10 cellular contexts compared by ENCODE assay signal in genomic region chr1:116415699-116416533, GRCh38.
A peak's percentile ranks its signal among the peaks of the same experiment; 100 is the strongest.
DNase-seq lines count a peak whose midpoint lies in the region; ATAC-seq and TF ChIP-seq lines count a peak whose summit lies in the region.
"Had no signal": no experiment of that assay in that cellular context is flagged by ENCODE, and none has a peak within 500 bp of the region (broad histone marks: within the 10 kb centered on the region; RNA-seq: fewer than 3 reads in every experiment).

No MANE protein-coding gene starts in this region.

- H3K27me3 ChIP-seq in HUES6 (ENCODE audit: control insufficient read depth, insufficient read depth, low read length): no peaks in the 10 kb centered on the region
- no peaks in the 10 kb centered on the region for H3K27me3 ChIP-seq in parathyroid adenoma (ENCODE audit: control insufficient read depth, insufficient read depth, low read length)

- H2AFZ ChIP-seq in parathyroid adenoma: no peak overlapping the region

- H3K9ac ChIP-seq in HUES6 (ENCODE audit: low read length): no peak overlapping the region
- no peak overlapping the region for H3K9ac ChIP-seq in parathyroid adenoma

- H3K36me3 Mint-ChIP-seq in T-helper 2 cell treated with Interferon-gamma antibody and Interleukin-4, amounts not matched to agents 5 μg/mL and 100 μg/mL, for 36 hours (ENCODE audit: low read depth): peaks cover 5% of the 10 kb centered on the region

- H3K4me1 ChIP-seq in HUES6 (ENCODE audit: control insufficient read depth, insufficient read depth, low read length): peaks cover 23% of the 10 kb centered on the region
- peaks cover 3% of the 10 kb centered on the region for H3K4me1 ChIP-seq in parathyroid adenoma

- DNase-seq in T-helper 2 cell treated with Interferon-gamma antibody and Interleukin-4, amounts not matched to agents 5 μg/mL and 100 μg/mL, for 36 hours (ENCODE audit: low spot score): no peak
- DNase-seq in fibroblast of pulmonary artery (ENCODE audit: low read depth): peak; percentile 31
- DNase-seq in activated CD4-positive, CD25-positive, alpha-beta regulatory T cell treated with anti-CD3 and anti-CD28 coated beads, Interleukin-2, amount 50 U/mL, for 72 hours: no peak
- no peak for DNase-seq in UCSD-AML1 (lab: John Stamatoyannopoulos, UW; ENCODE audit: unreplicated experiment)
- DNase-seq: activated naive CD4-positive, alpha-beta T cell; GOT3 had no signal

- no peaks in the 10 kb centered on the region for H3K9me3 Mint-ChIP-seq in T-helper 2 cell treated with Interferon-gamma antibody and Interleukin-4, amounts not matched to agents 5 μg/mL and 100 μg/mL, for 36 hours

- H3K79me2 ChIP-seq in parathyroid adenoma: peaks cover 3% of the 10 kb centered on the region

- H3K4me1 Mint-ChIP-seq in T-helper 2 cell treated with Interferon-gamma antibody and Interleukin-4, amounts not matched to agents 5 μg/mL and 100 μg/mL, for 36 hours (ENCODE audit: low read depth): peaks cover 34% of the 10 kb centered on the region

- H3K4me3 Mint-ChIP-seq in T-helper 2 cell treated with Interferon-gamma antibody and Interleukin-4, amounts not matched to agents 5 μg/mL and 100 μg/mL, for 36 hours: peak overlapping the region; percentile 41

- no peak overlapping the region for H3K4me2 ChIP-seq in parathyroid adenoma (ENCODE audit: low read length)

- peaks cover under 1% of the 10 kb centered on the region for H3K27me3 Mint-ChIP-seq in T-helper 2 cell treated with Interferon-gamma antibody and Interleukin-4, amounts not matched to agents 5 μg/mL and 100 μg/mL, for 36 hours (ENCODE audit: low read depth)

- H3K36me3 ChIP-seq in HUES6 (ENCODE audit: control insufficient read depth, insufficient read depth, low read length) (no peaks in the 10 kb centered on the region), parathyroid adenoma (ENCODE audit: control insufficient read depth, insufficient read depth, low read length) (no peaks in the 10 kb centered on the region)

- TF ChIP-seq CTCF in fibroblast of pulmonary artery (IDR thresholded peaks at IDR 0.05; ENCODE audit: low read length, missing control alignments) (peak; percentile 15), parathyroid adenoma (IDR thresholded peaks at IDR 0.05) (no peak)

- H3K4me3 ChIP-seq in HUES6 (ENCODE audit: low read depth, low read length): peak overlapping the region; percentile 24; the same call in 1 of the 2 replicates
- H3K4me3 ChIP-seq in fibroblast of pulmonary artery (replicated peaks; ENCODE audit: low read depth, low read length): no peak overlapping the region
- H3K4me3 ChIP-seq in parathyroid adenoma (ENCODE audit: low read depth, low read length): no peak overlapping the region

- ATAC-seq in HG02588 (IDR thresholded peaks at IDR 0.05; ENCODE audit: unreplicated experiment): no peak
- no peak for ATAC-seq in GM18519 (IDR thresholded peaks at IDR 0.05; ENCODE audit: low FRiP score, unreplicated experiment)

- H3K27ac Mint-ChIP-seq in T-helper 2 cell treated with Interferon-gamma antibody and Interleukin-4, amounts not matched to agents 5 μg/mL and 100 μg/mL, for 36 hours: peak overlapping the region; percentile 29

- no peaks in the 10 kb centered on the region for H3K9me3 ChIP-seq in HUES6 (ENCODE audit: control insufficient read depth, insufficient read depth, low read depth, low read length)
- no peaks in the 10 kb centered on the region for H3K9me3 ChIP-seq in parathyroid adenoma (ENCODE audit: control insufficient read depth, low read length)

- H3K27ac ChIP-seq in HUES6 (ENCODE audit: low read depth, low read length) (0 out of 2 replicates have a peak overlapping the region, but pooled peaks have one; percentile 29), parathyroid adenoma (peak overlapping the region; percentile 11)
